Comparison of ENCODE assay signal across 15 cellular contexts in genomic region chr1:82565546-82565945, GRCh38.
DNase-seq lines count a peak whose midpoint lies in the region; ATAC-seq and TF ChIP-seq lines count a peak whose summit lies in the region.
"Had no signal": no experiment of that assay in that cellular context is flagged by ENCODE, and none has a peak within 500 bp of the region (broad histone marks: within the 10 kb centered on the region; RNA-seq: fewer than 3 reads in every experiment).

No MANE protein-coding gene starts in this region.

- BruUV-seq in IMR-90 (replicated peaks; lab: Mats Ljungman, UMichigan) (no TSS peak), MCF 10A (replicated peaks; lab: Mats Ljungman, UMichigan) (no TSS peak)

- no peaks in the 10 kb centered on the region for H3K9me1 ChIP-seq in IMR-90 (ENCODE audit: insufficient read depth, low read length)

- H2AFZ ChIP-seq in ACC112 (ENCODE audit: low read length, unreplicated experiment) (peak overlapping the region; percentile 41), IMR-90 (replicated peaks; ENCODE audit: low read length, poor library complexity) (no peak overlapping the region)

- no peaks in the 10 kb centered on the region for H3K79me1 ChIP-seq in IMR-90 (ENCODE audit: low read depth in 1 of 2, low read length in 2 of 2)

- H3K23ac ChIP-seq in IMR-90 (ENCODE audit: low read depth, low read length): no peak overlapping the region

- H3K36me3 ChIP-seq in ACC112 (ENCODE audit: insufficient read depth, low read length) (no peaks in the 10 kb centered on the region), IMR-90 (ENCODE audit: control insufficient read depth, insufficient read depth, low read length) (no peaks in the 10 kb centered on the region), left lung (no peaks in the 10 kb centered on the region)
- H3K36me3 ChIP-seq: upper lobe of left lung had no signal

- H3K9me3 Mint-ChIP-seq in MCF 10A (ENCODE audit: unreplicated experiment): no peaks in the 10 kb centered on the region

- in situ Hi-C loops in IMR-90 (cut with MboI; ENCODE audit: low sequenced_read_pairs): no loop called here

- no peak overlapping the region for H4K8ac ChIP-seq in IMR-90 (ENCODE audit: low read depth in 2 of 2, low read length in 2 of 2)

- no peak overlapping the region for H2AK9ac ChIP-seq in IMR-90 (replicated peaks; ENCODE audit: low read depth, low read length, poor library complexity)

- TF ChIP-seq CTCF in IMR-90 (conservative IDR thresholded peaks at IDR 0.05; ENCODE audit: low read depth, low read length) (no peak), MCF 10A (IDR thresholded peaks at IDR 0.05; ENCODE audit: unreplicated experiment) (no peak), left lung (IDR thresholded peaks at IDR 0.05) (no peak)

- H2BK15ac ChIP-seq in IMR-90 (ENCODE audit: low read depth, low read length): no peak overlapping the region

- H3K4me1 ChIP-seq in ACC112 (ENCODE audit: control insufficient read depth, insufficient read depth, low read length, unreplicated experiment): peaks cover 21% of the 10 kb centered on the region
- H3K4me1 ChIP-seq in IMR-90 (ENCODE audit: control insufficient read depth, insufficient read depth, low read length): no peaks in the 10 kb centered on the region
- no peaks in the 10 kb centered on the region for H3K4me1 ChIP-seq in left lung
- H3K4me1 ChIP-seq: upper lobe of left lung had no signal

- no peak overlapping the region for H3K4ac ChIP-seq in IMR-90 (ENCODE audit: low read depth, low read length)

- WGBS in IMR-90 (ENCODE audit: extremely low coverage in 2 of 2, insufficient read length in 1 of 2), 2 experiments: no CpG with 5 or more reads among the region's 6 CpGs

- TF ChIP-seq RAD21 in IMR-90 (IDR thresholded peaks at IDR 0.05; ENCODE audit: low read length): no peak

- CTCF ChIA-PET in IMR-90 (lab: Yijun Ruan, JAX): no interaction called here
- CTCF ChIA-PET in MCF 10A (lab: Yijun Ruan, JAX): no interaction called here

- no peaks in the 10 kb centered on the region for H4K20me1 ChIP-seq in IMR-90 (ENCODE audit: insufficient read depth, low read length)

- H4K91ac ChIP-seq in IMR-90 (ENCODE audit: insufficient read depth, low read depth, low read length): no peak overlapping the region

- no peaks in the 10 kb centered on the region for H3K79me2 ChIP-seq in ACC112 (ENCODE audit: control insufficient read depth, insufficient read depth, low read length, unreplicated experiment)

- H3K9me3 ChIP-seq in IMR-90 (ENCODE audit: control insufficient read depth, insufficient read depth, low read length) (no peaks in the 10 kb centered on the region), left lung (peaks cover 0 to 2% of the 10 kb centered on the region in 2 donors)
- H3K9me3 ChIP-seq: upper lobe of left lung had no signal

- H2BK120ac ChIP-seq in IMR-90 (ENCODE audit: low read depth, low read length): no peak overlapping the region

- no peak overlapping the region for H3K14ac ChIP-seq in IMR-90 (replicated peaks; ENCODE audit: low read depth, low read length)

- H3K36me3 Mint-ChIP-seq in MCF 10A (ENCODE audit: insufficient read depth, unreplicated experiment): no peaks in the 10 kb centered on the region

- H3K4me3 ChIP-seq in ACC112 (ENCODE audit: low read depth, low read length) (peak overlapping the region; percentile 52), IMR-90 (ENCODE audit: insufficient read depth, low read depth, low read length) (no peak overlapping the region), left lung (no peak overlapping the region)
- H3K4me3 ChIP-seq: GM12878, upper lobe of left lung had no signal

- POLR2A ChIA-PET in IMR-90 (lab: Charles Lee; ENCODE audit: unreplicated experiment) (no interaction called here), MCF 10A (lab: Yijun Ruan, JAX) (interaction anchor here (0.6 to 1.9 kb wide), 9 partner anchors 10 to 765 kb away, joined by 3 to 6 read pairs (median 3); partner anchors contain the start of gene ADGRL2)

- H3K27ac ChIP-seq in ACC112 (ENCODE audit: low read depth, low read length): peak overlapping the region; percentile 82
- no peak overlapping the region for H3K27ac ChIP-seq in IMR-90 (ENCODE audit: insufficient read depth, low read length)
- H3K27ac ChIP-seq in left lung: no peak overlapping the region
- H3K27ac ChIP-seq: HL-60, upper lobe of left lung had no signal

- H2AK5ac ChIP-seq in IMR-90 (ENCODE audit: low read depth, low read length): no peak overlapping the region

- peaks cover 25% of the 10 kb centered on the region for H3K4me1 Mint-ChIP-seq in MCF 10A (ENCODE audit: insufficient read depth, unreplicated experiment)
- H3K4me1 Mint-ChIP-seq: B cell had no signal

- dilution Hi-C loops in IMR-90 (cut with HindIII; ENCODE audit: low sequenced_read_pairs, unreplicated experiment): no loop called here

- DNase-seq in IMR-90: peak; percentile 1
- DNase-seq in MCF 10A (ENCODE audit: unreplicated experiment): peak; percentile 93
- no peak for DNase-seq in left lung
- no peak for DNase-seq in activated gamma-delta T cell treated with Interleukin-2 at 50 U/mL for 16 hours
- DNase-seq: activated effector memory CD4-positive, alpha-beta T cell treated with anti-CD3 and anti-CD28 coated beads, Interleukin-2, amount 50 U/mL, for 16 hours; NCI-H526; stimulated activated CD4-positive, alpha-beta T cell treated with anti-CD3 and anti-CD28 coated beads, Interleukin-4, amount 100 ng/mL, for 4 hours; upper lobe of left lung had no signal

- H2BK5ac ChIP-seq in IMR-90 (ENCODE audit: low read depth, low read length, poor library complexity, severe bottlenecking): no peak overlapping the region

- intact Hi-C loops in IMR-90 (cut with micrococcal nuclease): no loop called here
- intact Hi-C loops in MCF 10A (cut with micrococcal nuclease): loop anchor here (5.0 to 10.0 kb wide), 2 partner anchors 181 to 763 kb away; partner anchors contain the start of gene ADGRL2
- intact Hi-C loops in left lung (cut with DNase I): no loop called here

- no peak overlapping the region for H3K56ac ChIP-seq in IMR-90 (ENCODE audit: extremely low read depth, insufficient read depth, low read length)

- H4K5ac ChIP-seq in IMR-90 (ENCODE audit: low read depth, low read length): no peak overlapping the region

- peak overlapping the region; percentile 79 for H3K27ac Mint-ChIP-seq in MCF 10A (ENCODE audit: low read depth, unreplicated experiment)
- H3K27ac Mint-ChIP-seq: B cell had no signal

- no peak for ATAC-seq in IMR-90 (ENCODE audit: low read depth)
- ATAC-seq in left lung: peak; percentile 46
- ATAC-seq in HG03457 (IDR thresholded peaks at IDR 0.05; ENCODE audit: unreplicated experiment): no peak
- ATAC-seq in HG02571 (IDR thresholded peaks at IDR 0.05; ENCODE audit: unreplicated experiment): no peak
- ATAC-seq in HG02840 (IDR thresholded peaks at IDR 0.05; ENCODE audit: low FRiP score, unreplicated experiment): no peak
- ATAC-seq: GM12878 had no signal

- no peak overlapping the region for H3K9ac ChIP-seq in IMR-90 (ENCODE audit: low read depth, low read length)

- no peak for TF ChIP-seq POLR2A in IMR-90 (IDR thresholded peaks at IDR 0.05; ENCODE audit: low read depth, low read length)

- H3K27me3 ChIP-seq in ACC112 (ENCODE audit: insufficient read depth, low read length) (no peaks in the 10 kb centered on the region), IMR-90 (ENCODE audit: control insufficient read depth, insufficient read depth, low read length) (no peaks in the 10 kb centered on the region), left lung (no peaks in the 10 kb centered on the region)
- H3K27me3 ChIP-seq: upper lobe of left lung had no signal

- H3K4me2 ChIP-seq in IMR-90 (ENCODE audit: low read depth, low read length): no peak overlapping the region

- peak overlapping the region; percentile 49 for H3K4me3 Mint-ChIP-seq in MCF 10A (ENCODE audit: unreplicated experiment)
- H3K4me3 Mint-ChIP-seq: B cell had no signal

- H3K27me3 Mint-ChIP-seq in MCF 10A (ENCODE audit: insufficient read depth, unreplicated experiment): no peaks in the 10 kb centered on the region
- H3K27me3 Mint-ChIP-seq: B cell had no signal

- H3K18ac ChIP-seq in IMR-90 (ENCODE audit: low read depth, low read length): no peak overlapping the region

- H2BK20ac ChIP-seq in IMR-90 (ENCODE audit: low read depth, low read length): no peak overlapping the region

TF ChIP-seq in IMR-90, 13 proteins besides CTCF, POLR2A, EP300 and RAD21:
- TF ChIP-seq RCOR1 (IDR thresholded peaks at IDR 0.05; ENCODE audit: insufficient replicate concordance, low read length): no peak
- TF ChIP-seq USF2 (IDR thresholded peaks at IDR 0.05; ENCODE audit: low read depth, low read length): no peak
- no peak for TF ChIP-seq NFE2L2 (IDR thresholded peaks at IDR 0.05; ENCODE audit: low read depth, low read length)
- TF ChIP-seq FOS (IDR thresholded peaks at IDR 0.05; ENCODE audit: low read depth, low read length): no peak
- no peak for TF ChIP-seq RFX5 (IDR thresholded peaks at IDR 0.05; ENCODE audit: low read depth, low read length)
- TF ChIP-seq, protein P1, sequence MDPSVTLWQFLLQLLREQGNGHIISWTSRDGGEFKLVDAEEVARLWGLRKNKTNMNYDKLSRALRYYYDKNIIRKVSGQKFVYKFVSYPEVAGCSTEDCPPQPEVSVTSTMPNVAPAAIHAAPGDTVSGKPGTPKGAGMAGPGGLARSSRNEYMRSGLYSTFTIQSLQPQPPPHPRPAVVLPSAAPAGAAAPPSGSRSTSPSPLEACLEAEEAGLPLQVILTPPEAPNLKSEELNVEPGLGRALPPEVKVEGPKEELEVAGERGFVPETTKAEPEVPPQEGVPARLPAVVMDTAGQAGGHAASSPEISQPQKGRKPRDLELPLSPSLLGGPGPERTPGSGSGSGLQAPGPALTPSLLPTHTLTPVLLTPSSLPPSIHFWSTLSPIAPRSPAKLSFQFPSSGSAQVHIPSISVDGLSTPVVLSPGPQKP (IDR thresholded peaks at IDR 0.05; ENCODE audit: borderline replicate concordance, low read depth, low read length): no peak
- TF ChIP-seq CHD1 (IDR thresholded peaks at IDR 0.05; ENCODE audit: low read depth, low read length): no peak
- no peak for TF ChIP-seq CEBPB (IDR thresholded peaks at IDR 0.05; ENCODE audit: low read depth, low read length)
- TF ChIP-seq SMC3 (IDR thresholded peaks at IDR 0.05; ENCODE audit: low read depth, low read length): no peak

Comparison
In these comparisons a context has a peak if more than half of its experiments do, and no peak if none do; other contexts are left out.
1. DNase-seq: peak in IMR-90 (single experiment) and MCF 10A (single experiment); none in left lung (0 of 2) and activated gamma-delta T cell treated with Interleukin-2 at 50 U/mL for 16 hours (single experiment).